Comparison of ENCODE assay signal across 26 cellular contexts in genomic region chr6:122804962-122805499, GRCh38. TPM values are rescaled to one million over a fixed set of nuclear protein-coding genes. Genes with fewer than 3 reads are reported as not detected.
"Had no signal": no experiment of that assay in that cellular context is flagged by ENCODE, and none has a peak within 500 bp of the region (broad histone marks: within the 10 kb centered on the region; RNA-seq: fewer than 3 reads in every experiment).

No MANE protein-coding gene starts in this region.

- H3K27me3 ChIP-seq: esophagus squamous epithelium, spleen, suprapubic skin, uterus had no signal

- H3K27ac ChIP-seq: epithelial cell of prostate, suprapubic skin had no signal

- ATAC-seq: activated CD4-positive, alpha-beta T cell treated with anti-CD3 and anti-CD28 coated beads for 36 hours; activated CD8-positive, alpha-beta memory T cell treated with anti-CD3 and anti-CD28 coated beads, Interleukin-2, amount 10 ng/mL, durations not matched to agents 7 days and 5 days; activated CD8-positive, alpha-beta T cell treated with anti-CD3 and anti-CD28 coated beads, Interleukin-2, amount 10 ng/mL, durations not matched to agents 7 days and 5 days; activated naive CD4-positive, alpha-beta T cell treated with anti-CD3 and anti-CD28 coated beads, Interleukin-2, amount 50 U/mL, for 72 hours; naive thymus-derived CD8-positive, alpha-beta T cell had no signal

- H3K9me3 ChIP-seq: esophagus squamous epithelium, spleen, suprapubic skin, uterus had no signal

- H3K36me3 ChIP-seq: uterus had no signal

- DNase-seq: activated CD4-positive, alpha-beta T cell treated with anti-CD3 and anti-CD28 coated beads for 36 hours; activated CD4-positive, CD25-positive, alpha-beta regulatory T cell; activated CD8-positive, alpha-beta memory T cell treated with anti-CD3 and anti-CD28 coated beads, Interleukin-2, amount 10 ng/mL, durations not matched to agents 7 days and 5 days; activated CD8-positive, alpha-beta T cell treated with anti-CD3 and anti-CD28 coated beads, Interleukin-2, amount 10 ng/mL, durations not matched to agents 7 days and 5 days; activated naive CD4-positive, alpha-beta T cell; activated T-cell treated with anti-CD3 and anti-CD28 coated beads, Interleukin-2, amount 50 U/mL, for 48 hours; anterior cingulate cortex; dermis blood vessel endothelial cell; effector CD4-positive, alpha-beta T cell; esophagus squamous epithelium; hippocampal formation; kidney; naive thymus-derived CD8-positive, alpha-beta T cell; posterior cingulate gyrus; spleen; stimulated activated naive CD4-positive, alpha-beta T cell; trophoblast cell; uterus had no signal

- H3K4me3 ChIP-seq: esophagus squamous epithelium, spleen, suprapubic skin, uterus had no signal

- H3K4me1 ChIP-seq: spleen, uterus had no signal

RNA-seq across cellular contexts. Expression of gene SMPDL3A, which starts 16.0 kb away (rescaled TPM):
- total RNA-seq: activated CD4-positive, alpha-beta T cell treated with anti-CD3 and anti-CD28 coated beads for 36 hours; activated CD8-positive, alpha-beta T cell treated with anti-CD3 and anti-CD28 coated beads, Interleukin-2, amount 10 ng/mL, durations not matched to agents 7 days and 5 days had no signal
- polyA plus RNA-seq: naive thymus-derived CD8-positive, alpha-beta T cell had no signal

RNA-seq across cellular contexts. Expression of gene FABP7, which starts 25.5 kb away (rescaled TPM):
- total RNA-seq: activated CD4-positive, alpha-beta T cell treated with anti-CD3 and anti-CD28 coated beads for 36 hours; activated CD8-positive, alpha-beta memory T cell treated with anti-CD3 and anti-CD28 coated beads, Interleukin-2, amount 10 ng/mL, durations not matched to agents 7 days and 5 days; activated CD8-positive, alpha-beta T cell treated with anti-CD3 and anti-CD28 coated beads, Interleukin-2, amount 10 ng/mL, durations not matched to agents 7 days and 5 days; activated naive CD4-positive, alpha-beta T cell treated with anti-CD3 and anti-CD28 coated beads, Interleukin-2, amount 50 U/mL, for 72 hours; activated T-helper 2 cell treated with anti-CD3 and anti-CD28 coated beads, Interferon-gamma antibody, Interleukin-2, Interleukin-4, amounts not matched to agents 10 μg/mL and 5 μg/mL and 100 μg/mL, durations not matched to agents 14 hours and 24 hours and 36 hours; bronchial epithelial cell; dermis blood vessel endothelial cell; esophagus squamous epithelium; kidney; liver; naive thymus-derived CD8-positive, alpha-beta T cell; osteoblast; spleen; T-helper 1 cell treated with Interleukin-12 subunit alpha and Interleukin-12 subunit beta and Interleukin-4 antibody, amounts not matched to agents 30 ng/mL and 1 ng/mL, for 36 hours had no signal
- polyA plus RNA-seq: liver; naive thymus-derived CD8-positive, alpha-beta T cell had no signal
